14 cellular contexts compared by ENCODE assay signal in genomic region chr6:144736763-144737162, GRCh38.
DNase-seq lines count a peak whose midpoint lies in the region; ATAC-seq, FAIRE-seq and TF ChIP-seq lines count a peak whose summit lies in the region.
"Had no signal": no experiment of that assay in that cellular context is flagged by ENCODE, and none has a peak within 500 bp of the region (broad histone marks: within the 10 kb centered on the region; RNA-seq: fewer than 3 reads in every experiment).

No MANE protein-coding gene starts in this region.

- no peaks in the 10 kb centered on the region for H3K4me1 Mint-ChIP-seq in HFFc6 (ENCODE audit: low read depth)
- peaks cover 33% of the 10 kb centered on the region for H3K4me1 Mint-ChIP-seq in central memory CD8-positive, alpha-beta T cell
- H3K4me1 Mint-ChIP-seq in natural killer cell treated with Interleukin-12 subunit alpha and Interleukin-12 subunit beta and Interleukin-15 and Interleukin-18, amount 100 ng/mL, for 72 hours (ENCODE audit: low read depth in 2 of 2) = peaks cover 32% of the 10 kb centered on the region in 2 donors

- 0 out of 2 replicates have a peak overlapping the region, but pooled peaks have one; percentile 2 for H3K27ac Mint-ChIP-seq in HFFc6
- H3K27ac Mint-ChIP-seq in central memory CD8-positive, alpha-beta T cell (ENCODE audit: low read depth) = peak overlapping the region; percentile 44
- H3K27ac Mint-ChIP-seq in natural killer cell treated with Interleukin-12 subunit alpha and Interleukin-12 subunit beta and Interleukin-15 and Interleukin-18, amount 100 ng/mL, for 72 hours = peak overlapping the region; percentile 14 to 26

- no peaks in the 10 kb centered on the region for H3K9me3 Mint-ChIP-seq in HFFc6
- H3K9me3 Mint-ChIP-seq in central memory CD8-positive, alpha-beta T cell = no peaks in the 10 kb centered on the region
- H3K9me3 Mint-ChIP-seq in natural killer cell treated with Interleukin-12 subunit alpha and Interleukin-12 subunit beta and Interleukin-15 and Interleukin-18, amount 100 ng/mL, for 72 hours = no peaks in the 10 kb centered on the region
- H3K9me3 Mint-ChIP-seq: CD4-positive, alpha-beta memory T cell had no signal

- peaks cover 1% of the 10 kb centered on the region; the same call in 1 of the 2 replicates for H3K27me3 Mint-ChIP-seq in HFFc6 (ENCODE audit: insufficient read depth)
- H3K27me3 Mint-ChIP-seq in central memory CD8-positive, alpha-beta T cell = no peaks in the 10 kb centered on the region
- H3K27me3 Mint-ChIP-seq in natural killer cell treated with Interleukin-12 subunit alpha and Interleukin-12 subunit beta and Interleukin-15 and Interleukin-18, amount 100 ng/mL, for 72 hours = no peaks in the 10 kb centered on the region
- H3K27me3 Mint-ChIP-seq: CD4-positive, alpha-beta memory T cell had no signal

- no peak for FAIRE-seq in GM12891 (lab: Jason Lieb, UNC)

- H3K4me3 Mint-ChIP-seq in HFFc6 = no peak overlapping the region
- peak overlapping the region; percentile 26 for H3K4me3 Mint-ChIP-seq in central memory CD8-positive, alpha-beta T cell
- H3K4me3 Mint-ChIP-seq in natural killer cell treated with Interleukin-12 subunit alpha and Interleukin-12 subunit beta and Interleukin-15 and Interleukin-18, amount 100 ng/mL, for 72 hours = no peak overlapping the region

- DNase-seq in DMS153 (lab: John Stamatoyannopoulos, UW) (peak; percentile 25), HFFc6 (no peak), HuH-7.5 (ENCODE audit: low spot score) (no peak), GM12891 (ENCODE audit: insufficient read length, low spot score) (no peak)
- DNase-seq in central memory CD8-positive, alpha-beta T cell (ENCODE audit: low spot score in 2 of 2) = no peak
- no peak for DNase-seq in natural killer cell treated with Interleukin-12 subunit alpha and Interleukin-12 subunit beta and Interleukin-15 and Interleukin-18, amount 100 ng/mL, for 72 hours (ENCODE audit: low spot score)
- DNase-seq: BE2C, NCI-H1694, NCI-H345, NCI-H774, Peyer's patch, Right ventricle myocardium superior had no signal

- no peak for TF ChIP-seq CTCF in HFFc6 (IDR thresholded peaks at IDR 0.05)

- no peak for TF ChIP-seq POLR2A in GM12891 (IDR thresholded peaks at IDR 0.05; ENCODE audit: low read depth, low read length)

- ATAC-seq in central memory CD8-positive, alpha-beta T cell (replicated peaks; ENCODE audit: extremely low read depth, poor library complexity, severe bottlenecking) = no peak
- ATAC-seq in natural killer cell treated with Interleukin-12 subunit alpha and Interleukin-12 subunit beta and Interleukin-15 and Interleukin-18, amount 100 ng/mL, for 72 hours = no peak
- no peak for ATAC-seq in activated CD4-positive, CD25-positive, alpha-beta regulatory T cell treated with anti-CD3 and anti-CD28 coated beads, Interleukin-2, amount 50 U/mL, for 24 hours

- H3K36me3 Mint-ChIP-seq in HFFc6 (ENCODE audit: low read depth) = peaks cover 32% of the 10 kb centered on the region
- peaks cover 32% of the 10 kb centered on the region for H3K36me3 Mint-ChIP-seq in central memory CD8-positive, alpha-beta T cell (ENCODE audit: insufficient read depth)
- H3K36me3 Mint-ChIP-seq in natural killer cell treated with Interleukin-12 subunit alpha and Interleukin-12 subunit beta and Interleukin-15 and Interleukin-18, amount 100 ng/mL, for 72 hours = peaks cover 32% of the 10 kb centered on the region

TF ChIP-seq in GM12891, 5 proteins besides CTCF, POLR2A, EP300 and RAD21:
- TF ChIP-seq SPI1 (IDR thresholded peaks at IDR 0.05; ENCODE audit: low read depth, low read length) = no peak
- TF ChIP-seq POU2F2 (IDR thresholded peaks at IDR 0.05; ENCODE audit: low read depth, low read length) = no peak
- TF ChIP-seq PAX5 (IDR thresholded peaks at IDR 0.05; ENCODE audit: insufficient read depth, low read length, severe bottlenecking) = no peak
TF ChIP-seq in GM12891: peak in this region for 0.
